Comparison of ENCODE assay signal across 29 cellular contexts in the genomic region with DNA sequence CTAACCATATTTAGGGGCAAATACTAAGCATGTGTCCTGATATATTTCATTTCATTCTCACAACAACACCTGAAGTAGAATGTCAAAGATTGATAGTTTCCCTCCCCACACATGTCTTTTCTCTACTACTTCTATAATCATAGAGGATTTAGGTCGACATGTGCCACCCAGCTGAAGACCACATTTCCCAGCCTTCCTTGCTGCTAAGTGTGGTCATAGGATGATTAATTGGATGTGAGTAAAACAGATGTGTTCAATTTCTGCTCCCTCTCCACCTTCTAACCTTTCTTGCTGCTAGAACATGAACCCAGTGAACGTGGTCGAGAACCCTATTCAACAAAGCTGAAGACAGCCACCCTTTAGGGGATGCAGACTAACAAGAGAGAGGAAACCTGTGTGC. TPM values are rescaled to one million over a fixed set of nuclear protein-coding genes. Genes with fewer than 3 reads are reported as not detected.
A peak's percentile ranks its signal among the peaks of the same experiment; 100 is the strongest.
DNase-seq lines count a peak whose midpoint lies in the region; ATAC-seq, FAIRE-seq and TF ChIP-seq lines count a peak whose summit lies in the region.
"Had no signal": no experiment of that assay in that cellular context is flagged by ENCODE, and none has a peak within 500 bp of the region (broad histone marks: within the 10 kb centered on the region; RNA-seq: fewer than 3 reads in every experiment).

No MANE protein-coding gene starts in this region.

- in situ Hi-C loops in mammary epithelial cell (cut with MboI; ENCODE audit: low sequenced_read_pairs in 2 of 2) = no loop called here

- H3K9ac ChIP-seq in BLaER1 = no peak overlapping the region
- H3K9ac ChIP-seq in mammary epithelial cell (ENCODE audit: insufficient read depth, low read length) = no peak overlapping the region

- DNase-seq in NCI-H2171 treated with DMSO at 0.1 percent for 48 hours (lab: John Stamatoyannopoulos, UW) (peak; percentile 11), NCI-H2171 (lab: John Stamatoyannopoulos, UW) (no peak), HTR-8/SVneo (ENCODE audit: insufficient read length, low spot score) (no peak), fibroblast of mammary gland (ENCODE audit: low read depth) (peak; percentile 39), mammary epithelial cell (no peak), NCI-H345 (lab: John Stamatoyannopoulos, UW) (no peak)
- DNase-seq: AML-193; C1 segment of cervical spinal cord; CD4-positive, alpha-beta memory T cell; CD4-positive, CD25-positive, alpha-beta regulatory T cell; CD8-positive, alpha-beta memory T cell; COR-L47; DMS 273 treated with DMSO at 0.1 percent for 48 hours; DMS153; DMS53; DND-41; EL; GDM1 had no signal

- H3K27me3 ChIP-seq in BLaER1 (no peaks in the 10 kb centered on the region), mammary epithelial cell (ENCODE audit: insufficient read depth, low read length) (no peaks in the 10 kb centered on the region)

- H4K20me1 ChIP-seq in BLaER1 = no peaks in the 10 kb centered on the region
- no peaks in the 10 kb centered on the region for H4K20me1 ChIP-seq in mammary epithelial cell (ENCODE audit: insufficient read depth, low read length)

- intact Hi-C loops in mammary epithelial cell (cut with micrococcal nuclease) = no loop called here

- H2AFZ ChIP-seq in mammary epithelial cell (ENCODE audit: low read depth, low read length) = no peak overlapping the region

- H3K4me1 ChIP-seq in BLaER1 (peaks cover 10% of the 10 kb centered on the region), mammary epithelial cell (ENCODE audit: insufficient read depth, low read length) (no peaks in the 10 kb centered on the region)
- H3K4me1 ChIP-seq: A549 had no signal

- BruUV-seq in mammary epithelial cell (replicated peaks; lab: Mats Ljungman, UMichigan) = no TSS peak

- WGBS in mammary epithelial cell (ENCODE audit: low coverage, missing lambda C conversion rate) = 64% methylated on average over 3 of the region's 3 CpGs

- H3K9me3 ChIP-seq in BLaER1 = peaks cover 5% of the 10 kb centered on the region; the same call in 1 of the 2 replicates
- no peaks in the 10 kb centered on the region for H3K9me3 ChIP-seq in mammary epithelial cell (replicated peaks; ENCODE audit: insufficient read depth, low read length)

- H3K4me2 ChIP-seq in BLaER1 (0 out of 2 replicates have a peak overlapping the region, but pooled peaks have one; percentile 6), mammary epithelial cell (ENCODE audit: insufficient read depth, low read depth, low read length) (no peak overlapping the region)
- H3K4me2 ChIP-seq: A549 had no signal

- TF ChIP-seq CTCF in fibroblast of mammary gland (conservative IDR thresholded peaks at IDR 0.05; ENCODE audit: control insufficient read depth, insufficient read depth, low read depth, low read length) (no peak), mammary epithelial cell (conservative IDR thresholded peaks at IDR 0.05 in 1 of 2, IDR thresholded peaks at IDR 0.05 in 1 of 2; ENCODE audit: extremely low read depth in 1 of 2, insufficient read depth in 1 of 2, low read depth in 1 of 2, low read length in 2 of 2) (no peak)

- H3K4me3 ChIP-seq in BLaER1 (no peak overlapping the region), fibroblast of mammary gland (ENCODE audit: control insufficient read depth, low read depth, low read length) (no peak overlapping the region), mammary epithelial cell (replicated peaks in 1 of 3; ENCODE audit: insufficient read depth in 1 of 3, low read depth in 2 of 3, low read length in 3 of 3) (no peak overlapping the region)
- H3K4me3 ChIP-seq: A549, GM12878 had no signal

- dilution Hi-C loops in mammary epithelial cell (cut with HindIII; ENCODE audit: low sequenced_read_pairs) = no loop called here

- H3K36me3 ChIP-seq in BLaER1 (no peaks in the 10 kb centered on the region), mammary epithelial cell (ENCODE audit: insufficient read depth, low read length) (no peaks in the 10 kb centered on the region)

- H3K79me2 ChIP-seq in mammary epithelial cell (ENCODE audit: insufficient read depth, low read length) = no peaks in the 10 kb centered on the region

- CTCF ChIA-PET in mammary epithelial cell (lab: Charles Lee; ENCODE audit: low non-redundant PET) = no interaction called here

- H3K27ac ChIP-seq in BLaER1 (no peak overlapping the region), mammary epithelial cell (ENCODE audit: insufficient read depth, low read depth, low read length) (no peak overlapping the region)
- H3K27ac ChIP-seq: 22Rv1, A549 had no signal

- peak; percentile 20 for FAIRE-seq in HTR-8/SVneo (lab: Jason Lieb, UNC)
- FAIRE-seq: GM12878, GM12892, GM18507 had no signal

- ATAC-seq in HG03280 (IDR thresholded peaks at IDR 0.05; ENCODE audit: unreplicated experiment) = no peak
- ATAC-seq: A549, GM12878 had no signal

RNA-seq across cellular contexts. Expression of a gene that starts 18.8 kb away (rescaled TPM):
- under 1 TPM; 0.21 to 0.67 TPM for total RNA-seq in mammary epithelial cell
- 0.16 TPM for polyA plus RNA-seq in mammary epithelial cell
- not detected for polyA minus RNA-seq in mammary epithelial cell
- total RNA-seq: A172, B cell had no signal
- polyA plus RNA-seq: BJ, CD14-positive monocyte had no signal

Comparison
In these comparisons a context has a peak if more than half of its experiments do, and no peak if none do; other contexts are left out.
1. DNase-seq: peak in NCI-H2171 treated with DMSO at 0.1 percent for 48 hours (single experiment) and fibroblast of mammary gland (single experiment); none in NCI-H2171 (single experiment), HTR-8/SVneo (single experiment), mammary epithelial cell (single experiment) and NCI-H345 (single experiment).